ENCODE assay signal across 8 cellular contexts in the genomic region with DNA sequence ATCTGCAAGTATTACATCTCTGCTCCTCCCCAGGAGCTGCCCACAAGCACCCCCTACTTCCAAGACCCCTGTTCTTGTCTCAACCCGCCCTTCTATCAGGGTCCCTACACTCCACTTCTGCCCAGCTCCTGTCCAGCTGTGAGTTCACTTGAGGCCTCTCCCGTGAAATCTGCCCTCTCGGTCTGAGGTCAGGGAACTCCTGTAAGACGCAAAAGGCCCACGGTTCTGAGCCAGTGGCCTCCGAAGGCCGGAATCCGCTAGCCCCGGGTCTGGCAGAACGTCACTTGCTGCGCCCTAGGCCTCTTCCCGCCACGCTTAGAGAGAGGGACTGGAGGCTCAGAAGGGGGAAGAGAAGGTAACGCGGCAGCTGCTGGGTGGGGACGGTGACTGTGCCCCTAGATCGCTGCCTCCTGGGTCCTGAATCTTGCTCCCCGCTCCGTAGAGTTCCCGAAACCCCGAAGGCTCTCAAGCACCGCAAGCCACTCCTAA. TPM values are rescaled to one million over a fixed set of nuclear protein-coding genes. Genes with fewer than 3 reads are reported as not detected.
DNase-seq lines count a peak whose midpoint lies in the region; ATAC-seq and TF ChIP-seq lines count a peak whose summit lies in the region.
"Had no signal": no experiment of that assay in that cellular context is flagged by ENCODE, and none has a peak within 500 bp of the region (broad histone marks: within the 10 kb centered on the region; RNA-seq: fewer than 3 reads in every experiment).

No MANE protein-coding gene starts in this region.

- H3K36me3 ChIP-seq in IMR-90 (ENCODE audit: control insufficient read depth, insufficient read depth, low read length) (no peaks in the 10 kb centered on the region), mucosa of descending colon (ENCODE audit: low read depth) (no peaks in the 10 kb centered on the region)

- H3K79me1 ChIP-seq in IMR-90 (ENCODE audit: low read depth in 1 of 2, low read length in 2 of 2) = peaks cover 7 to 23% of the 10 kb centered on the region in 2 experiments; a peak in 3 of 4 replicates

- H3K4me2 ChIP-seq in IMR-90 (ENCODE audit: low read depth, low read length) = no peak overlapping the region

- WGBS in IMR-90 (ENCODE audit: extremely low coverage in 2 of 2, insufficient read length in 1 of 2), 2 experiments = 73% methylated on average over 8 of the region's 22 CpGs; no CpG with 5 or more reads in 1 of the 2 experiments

- TF ChIP-seq CTCF in IMR-90 (conservative IDR thresholded peaks at IDR 0.05; ENCODE audit: low read depth, low read length) (no peak), mucosa of descending colon (IDR thresholded peaks at IDR 0.05) (no peak)

- peaks cover 30% of the 10 kb centered on the region for H4K20me1 ChIP-seq in IMR-90 (ENCODE audit: insufficient read depth, low read length)

- no peak overlapping the region for H3K56ac ChIP-seq in IMR-90 (ENCODE audit: extremely low read depth, insufficient read depth, low read length)

- peaks cover 7% of the 10 kb centered on the region for H3K9me1 ChIP-seq in IMR-90 (ENCODE audit: insufficient read depth, low read length)

- no peaks in the 10 kb centered on the region; the same call in 1 of the 2 replicates for H3K27me3 ChIP-seq in IMR-90 (ENCODE audit: control insufficient read depth, insufficient read depth, low read length)

- H2BK15ac ChIP-seq in IMR-90 (ENCODE audit: low read depth, low read length) = peak overlapping the region; percentile 51; the same call in 1 of the 3 replicates

- POLR2A ChIA-PET in IMR-90 (lab: Charles Lee; ENCODE audit: unreplicated experiment) = no interaction called here

- no peak overlapping the region for H3K18ac ChIP-seq in IMR-90 (ENCODE audit: low read depth, low read length)

- CTCF ChIA-PET in IMR-90 (lab: Yijun Ruan, JAX) = no interaction called here

- H4K5ac ChIP-seq in IMR-90 (ENCODE audit: low read depth, low read length) = no peak overlapping the region

- H2BK5ac ChIP-seq in IMR-90 (ENCODE audit: low read depth, low read length, poor library complexity, severe bottlenecking) = no peak overlapping the region

- H3K14ac ChIP-seq in IMR-90 (replicated peaks; ENCODE audit: low read depth, low read length) = no peak overlapping the region

- peak overlapping the region; percentile 29; the same call in 1 of the 2 replicates for H3K4ac ChIP-seq in IMR-90 (ENCODE audit: low read depth, low read length)

- no peak for TF ChIP-seq POLR2A in IMR-90 (IDR thresholded peaks at IDR 0.05; ENCODE audit: low read depth, low read length)

- in situ Hi-C loops in IMR-90 (cut with MboI; ENCODE audit: low sequenced_read_pairs) = loop anchor here (10.0 to 25.0 kb wide), 4 partner anchors 253 to 695 kb away; no protein-coding TSS in a partner anchor

- no TSS peak for BruUV-seq in IMR-90 (replicated peaks; lab: Mats Ljungman, UMichigan)

- no peak overlapping the region for H3K9ac ChIP-seq in IMR-90 (ENCODE audit: low read depth, low read length)

- TF ChIP-seq RAD21 in IMR-90 (IDR thresholded peaks at IDR 0.05; ENCODE audit: low read length) = no peak

- H2BK20ac ChIP-seq in IMR-90 (ENCODE audit: low read depth, low read length) = no peak overlapping the region; the same call in 1 of the 2 replicates

- DNase-seq in IMR-90 (no peak), ecto neural progenitor cell (ENCODE audit: low spot score) (peak; percentile 73), mucosa of descending colon (peak in 2 of 3 donors; percentile 23 to 51), kidney glomerular epithelial cell (lab: John Stamatoyannopoulos, UW) (no peak), foreskin melanocyte (no peak)

- intact Hi-C loops in IMR-90 (cut with micrococcal nuclease) = loop anchor here (5.0 to 10.0 kb wide), 5 partner anchors 113 to 533 kb away; no protein-coding TSS in a partner anchor
- intact Hi-C loops in mucosa of descending colon (cut with DNase I, micrococcal nuclease) = no loop called here

- H3K4me1 ChIP-seq in IMR-90 (ENCODE audit: control insufficient read depth, insufficient read depth, low read length) (peaks cover 8% of the 10 kb centered on the region), mucosa of descending colon (ENCODE audit: low read depth) (no peaks in the 10 kb centered on the region)

- H3K4me3 ChIP-seq in IMR-90 (ENCODE audit: insufficient read depth, low read depth, low read length) (no peak overlapping the region), mucosa of descending colon (peak overlapping the region; percentile 74)

- H2BK120ac ChIP-seq in IMR-90 (ENCODE audit: low read depth, low read length) = 0 out of 2 replicates have a peak overlapping the region, but pooled peaks have one; percentile 8

- no peak overlapping the region; the same call in 1 of the 2 replicates for H3K23ac ChIP-seq in IMR-90 (ENCODE audit: low read depth, low read length)

- dilution Hi-C loops in IMR-90 (cut with HindIII; ENCODE audit: low sequenced_read_pairs, unreplicated experiment) = no loop called here

- H4K91ac ChIP-seq in IMR-90 (ENCODE audit: insufficient read depth, low read depth, low read length) = 0 out of 2 replicates have a peak overlapping the region, but pooled peaks have one; percentile 43

- ATAC-seq in GM18909 (IDR thresholded peaks at IDR 0.05; ENCODE audit: poor library complexity, unreplicated experiment) = peak; percentile 5
- ATAC-seq in IMR-90 (ENCODE audit: low read depth) = no peak
- ATAC-seq in mucosa of descending colon = peak; percentile 28
- no peak for ATAC-seq in HG03439 (IDR thresholded peaks at IDR 0.05; ENCODE audit: unreplicated experiment)

- H4K8ac ChIP-seq in IMR-90 (ENCODE audit: low read depth in 2 of 2, low read length in 2 of 2) = no peak overlapping the region; a peak in 1 of 4 replicates

- no peak overlapping the region for H2AK9ac ChIP-seq in IMR-90 (replicated peaks; ENCODE audit: low read depth, low read length, poor library complexity)

- H2AFZ ChIP-seq in IMR-90 (replicated peaks; ENCODE audit: low read length, poor library complexity) = peak overlapping the region; percentile 89

- H2AK5ac ChIP-seq in IMR-90 (ENCODE audit: low read depth, low read length) = peak overlapping the region; percentile 59

- H3K27ac ChIP-seq in IMR-90 (ENCODE audit: insufficient read depth, low read length) = no peak overlapping the region

- H3K9me3 ChIP-seq in IMR-90 (ENCODE audit: control insufficient read depth, insufficient read depth, low read length) = no peaks in the 10 kb centered on the region
- H3K9me3 ChIP-seq in mucosa of descending colon = no peaks in the 10 kb centered on the region

TF ChIP-seq in IMR-90, 13 proteins besides CTCF, POLR2A, EP300 and RAD21:
- TF ChIP-seq NFE2L2 (IDR thresholded peaks at IDR 0.05; ENCODE audit: low read depth, low read length) (no peak), RCOR1 (IDR thresholded peaks at IDR 0.05; ENCODE audit: insufficient replicate concordance, low read length) (no peak), MAZ (IDR thresholded peaks at IDR 0.05; ENCODE audit: borderline replicate concordance, low read depth, low read length) (no peak), MXI1 (IDR thresholded peaks at IDR 0.05; ENCODE audit: borderline replicate concordance, low read depth, low read length) (no peak), MAFK (IDR thresholded peaks at IDR 0.05; ENCODE audit: low read depth, low read length) (no peak), BHLHE40 (IDR thresholded peaks at IDR 0.05; ENCODE audit: low read depth, low read length) (no peak), SMC3 (IDR thresholded peaks at IDR 0.05; ENCODE audit: low read depth, low read length) (no peak), RFX5 (IDR thresholded peaks at IDR 0.05; ENCODE audit: low read depth, low read length) (no peak), CHD1 (IDR thresholded peaks at IDR 0.05; ENCODE audit: low read depth, low read length) (no peak), CEBPB (IDR thresholded peaks at IDR 0.05; ENCODE audit: low read depth, low read length) (no peak), FOS (IDR thresholded peaks at IDR 0.05; ENCODE audit: low read depth, low read length) (no peak)
- TF ChIP-seq, protein P1, sequence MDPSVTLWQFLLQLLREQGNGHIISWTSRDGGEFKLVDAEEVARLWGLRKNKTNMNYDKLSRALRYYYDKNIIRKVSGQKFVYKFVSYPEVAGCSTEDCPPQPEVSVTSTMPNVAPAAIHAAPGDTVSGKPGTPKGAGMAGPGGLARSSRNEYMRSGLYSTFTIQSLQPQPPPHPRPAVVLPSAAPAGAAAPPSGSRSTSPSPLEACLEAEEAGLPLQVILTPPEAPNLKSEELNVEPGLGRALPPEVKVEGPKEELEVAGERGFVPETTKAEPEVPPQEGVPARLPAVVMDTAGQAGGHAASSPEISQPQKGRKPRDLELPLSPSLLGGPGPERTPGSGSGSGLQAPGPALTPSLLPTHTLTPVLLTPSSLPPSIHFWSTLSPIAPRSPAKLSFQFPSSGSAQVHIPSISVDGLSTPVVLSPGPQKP (IDR thresholded peaks at IDR 0.05; ENCODE audit: borderline replicate concordance, low read depth, low read length) = no peak
- TF ChIP-seq, protein P2, sequence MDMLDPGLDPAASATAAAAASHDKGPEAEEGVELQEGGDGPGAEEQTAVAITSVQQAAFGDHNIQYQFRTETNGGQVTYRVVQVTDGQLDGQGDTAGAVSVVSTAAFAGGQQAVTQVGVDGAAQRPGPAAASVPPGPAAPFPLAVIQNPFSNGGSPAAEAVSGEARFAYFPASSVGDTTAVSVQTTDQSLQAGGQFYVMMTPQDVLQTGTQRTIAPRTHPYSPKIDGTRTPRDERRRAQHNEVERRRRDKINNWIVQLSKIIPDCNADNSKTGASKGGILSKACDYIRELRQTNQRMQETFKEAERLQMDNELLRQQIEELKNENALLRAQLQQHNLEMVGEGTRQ (IDR thresholded peaks at IDR 0.05; ENCODE audit: low read depth, low read length) = no peak

RNA-seq across cellular contexts. Expression of a gene that starts 0.9 kb away (rescaled TPM):
- 48.3 and 57.0 TPM in 2 replicates for total RNA-seq in IMR-90 (2012; rRNA removed)
- polyA plus RNA-seq in IMR-90 (2012; rRNA removed) = 32.6 and 39.6 TPM in 2 replicates
- polyA plus RNA-seq in IMR-90 (2012; cell fraction: cytosol; rRNA removed) = 25.4 and 27.9 TPM in 2 replicates
- polyA plus RNA-seq in IMR-90 (2012; cell fraction: nucleus; rRNA removed; ENCODE audit: low replicate concordance) = 49.5 and 91.9 TPM in 2 replicates
- 100 to 1,000 TPM in 1 of 3 donors, 10 to 100 TPM in 2; 44.4 to 111 (median 53.6) TPM for total RNA-seq in mucosa of descending colon

RNA-seq across cellular contexts. Expression of a gene that starts 35.1 kb away (rescaled TPM):
- total RNA-seq in IMR-90 (2012; rRNA removed) = not detected in 2 replicates
- polyA plus RNA-seq in IMR-90 (2012; rRNA removed) = not detected in 2 replicates
- not detected in 2 replicates for polyA plus RNA-seq in IMR-90 (2012; cell fraction: cytosol; rRNA removed)
- not detected in 2 replicates for polyA plus RNA-seq in IMR-90 (2012; cell fraction: nucleus; rRNA removed; ENCODE audit: low replicate concordance)
- total RNA-seq in mucosa of descending colon = not detected
- total RNA-seq: RPMI7951 had no signal

Comparison
In these comparisons a context has a peak if more than half of its experiments do, and no peak if none do; other contexts are left out.
1. ATAC-seq: peak in GM18909 (single experiment) and mucosa of descending colon (single experiment); none in IMR-90 (single experiment) and HG03439 (single experiment).
2. DNase-seq: peak in ecto neural progenitor cell (single experiment) and mucosa of descending colon (2 of 3); none in IMR-90 (single experiment), kidney glomerular epithelial cell (single experiment) and foreskin melanocyte (single experiment).